Comparison of ENCODE assay signal across 20 cellular contexts in genomic region chr6:108322728-108323127, GRCh38.
"Had no signal": no experiment of that assay in that cellular context is flagged by ENCODE, and none has a peak within 500 bp of the region (broad histone marks: within the 10 kb centered on the region; RNA-seq: fewer than 3 reads in every experiment).

No MANE protein-coding gene starts in this region.

- H3K27me3 ChIP-seq: ovary, right lobe of liver, suprapubic skin, tibial artery, upper lobe of right lung had no signal

- H3K9me3 ChIP-seq: lower lobe of right lung, ovary, right lobe of liver, suprapubic skin, thoracic aorta, tibial artery, upper lobe of right lung had no signal

- H3K4me3 ChIP-seq: lower lobe of right lung, ovary, right lobe of liver, skin epidermis, suprapubic skin, thoracic aorta, tibial artery, upper lobe of right lung had no signal

- ATAC-seq: lower lobe of right lung; naive thymus-derived CD4-positive, alpha-beta T cell; natural killer cell treated with Interleukin-12 subunit alpha and Interleukin-12 subunit beta and Interleukin-15 and Interleukin-18, amount 100 ng/mL, for 72 hours; right lobe of liver; stimulated activated effector memory CD8-positive, alpha-beta T cell treated with anti-CD3 and anti-CD28 coated beads, Interleukin-12 subunit alpha, Interleukin-12 subunit beta, amount 100 ng/mL, for 72 hours; upper lobe of right lung had no signal

- H3K36me3 ChIP-seq: ovary, right lobe of liver, thoracic aorta, upper lobe of right lung had no signal

- H3K27ac ChIP-seq: lower lobe of right lung, ovary, right lobe of liver, skin epidermis, suprapubic skin, thoracic aorta, tibial artery, upper lobe of right lung had no signal

- DNase-seq: hypothalamus; immature natural killer cell; kidney; lower lobe of right lung; mammary epithelial cell; mesenchymal stem cell; naive thymus-derived CD4-positive, alpha-beta T cell; ovary; retina; right lobe of liver; stimulated activated CD4-positive, alpha-beta T cell treated with anti-CD3 and anti-CD28 coated beads, Interleukin-4, amount 100 ng/mL, for 24 hours; stimulated activated naive CD4-positive, alpha-beta T cell; tibial artery; trophoblast cell; upper lobe of right lung had no signal

- H3K4me1 ChIP-seq: lower lobe of right lung, right lobe of liver, suprapubic skin had no signal
